ENCODE assay signal across 22 cellular contexts in the genomic region with DNA sequence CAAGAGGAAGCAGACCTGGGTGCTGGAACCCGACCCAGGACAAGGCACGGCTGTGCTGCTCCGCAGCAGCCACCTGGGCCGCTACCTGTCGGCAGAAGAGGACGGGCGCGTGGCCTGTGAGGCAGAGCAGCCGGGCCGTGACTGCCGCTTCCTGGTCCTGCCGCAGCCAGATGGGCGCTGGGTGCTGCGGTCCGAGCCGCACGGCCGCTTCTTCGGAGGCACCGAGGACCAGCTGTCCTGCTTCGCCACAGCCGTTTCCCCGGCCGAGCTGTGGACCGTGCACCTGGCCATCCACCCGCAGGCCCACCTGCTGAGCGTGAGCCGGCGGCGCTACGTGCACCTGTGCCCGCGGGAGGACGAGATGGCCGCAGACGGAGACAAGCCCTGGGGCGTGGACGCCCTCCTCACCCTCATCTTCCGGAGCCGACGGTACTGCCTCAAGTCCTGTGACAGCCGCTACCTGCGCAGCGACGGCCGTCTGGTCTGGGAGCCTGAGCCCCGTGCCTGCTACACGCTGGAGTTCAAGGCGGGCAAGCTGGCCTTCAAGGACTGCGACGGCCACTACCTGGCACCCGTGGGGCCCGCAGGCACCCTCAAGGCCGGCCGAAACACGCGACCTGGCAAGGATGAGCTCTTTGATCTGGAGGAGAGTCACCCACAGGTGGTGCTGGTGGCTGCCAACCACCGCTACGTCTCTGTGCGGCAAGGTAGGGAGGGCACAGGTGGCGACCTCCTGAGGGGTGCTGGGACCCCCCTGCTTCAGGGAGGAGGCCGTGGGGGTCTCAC. TPM values are rescaled to one million over a fixed set of nuclear protein-coding genes. Genes with fewer than 3 reads are reported as not detected.
A peak's percentile ranks its signal among the peaks of the same experiment; 100 is the strongest.
DNase-seq lines count a peak whose midpoint lies in the region; ATAC-seq and TF ChIP-seq lines count a peak whose summit lies in the region.
"Had no signal": no experiment of that assay in that cellular context is flagged by ENCODE, and none has a peak within 500 bp of the region (broad histone marks: within the 10 kb centered on the region; RNA-seq: fewer than 3 reads in every experiment).

No MANE protein-coding gene starts in this region.

- no peak overlapping the region for H3K4me3 ChIP-seq in mucosa of descending colon
- H3K4me3 ChIP-seq: BLaER1, GM23248, PC-9, vagina had no signal

- intact Hi-C loops in mucosa of descending colon (cut with DNase I, micrococcal nuclease), result no loop called here

- no peak for TF ChIP-seq CTCF in mucosa of descending colon (IDR thresholded peaks at IDR 0.05)

- H3K4me1 ChIP-seq in mucosa of descending colon (ENCODE audit: low read depth), result peaks cover 14% of the 10 kb centered on the region

- H3K36me3 ChIP-seq in mucosa of descending colon (ENCODE audit: low read depth), result no peaks in the 10 kb centered on the region
- H3K36me3 ChIP-seq: BLaER1, vagina had no signal

- DNase-seq in NCI-H524 (lab: John Stamatoyannopoulos, UW) (peak; percentile 47 to 76), NCI-H524 treated with DMSO at 0.1 percent for 48 hours (lab: John Stamatoyannopoulos, UW) (no peak), HT-29 (ENCODE audit: low spot score) (peak; percentile 44), SHP77 treated with DMSO at 0.1 percent for 48 hours (lab: John Stamatoyannopoulos, UW) (peak; percentile 45), mucosa of descending colon (no peak), DMS79 (lab: John Stamatoyannopoulos, UW) (no peak), NCI-H1930 (lab: John Stamatoyannopoulos, UW) (no peak)
- DNase-seq in activated CD4-positive, alpha-beta T cell treated with anti-CD3 and anti-CD28 coated beads for 48 hours, result no peak
- DNase-seq: activated CD4-positive, alpha-beta memory T cell treated with anti-CD3 and anti-CD28 coated beads, Interleukin-2, amount 10 ng/mL, durations not matched to agents 7 days and 5 days; activated CD4-positive, CD25-positive, alpha-beta regulatory T cell; activated naive CD4-positive, alpha-beta T cell treated with Interleukin-2 at 50 U/mL for 16 hours; activated T-cell treated with anti-CD3 and anti-CD28 coated beads, Interleukin-2, amount 50 U/mL, for 24 hours; effector CD8-positive, alpha-beta T cell; GF-D8; GM23248; hippocampal formation; KBM-7; mammary epithelial cell; NCI-H2029 had no signal

- no peaks in the 10 kb centered on the region for H3K9me3 ChIP-seq in mucosa of descending colon
- H3K9me3 ChIP-seq: vagina had no signal

- ATAC-seq in mucosa of descending colon, result peak; percentile 66

RNA-seq across cellular contexts. Expression of a gene that starts 0.7 kb away (rescaled TPM):
- total RNA-seq in HT-29 (2014; rRNA removed; shearing (Covaris generic)), result 4.3 and 4.7 TPM in 2 replicates
- total RNA-seq in mucosa of descending colon, result 1 to 10 TPM; 1.6 to 4.0 (median 2.5) TPM

RNA-seq across cellular contexts. Expression of a gene that starts 16.2 kb away (rescaled TPM):
- 3,401 and 4,670 TPM in 2 replicates for total RNA-seq in HT-29 (2014; rRNA removed; shearing (Covaris generic))
- total RNA-seq in mucosa of descending colon, result 1,000 to 10,000 TPM; 1,922 to 4,060 (median 3,184) TPM

RNA-seq across cellular contexts. Expression of a gene that starts 23.3 kb away (rescaled TPM):
- 67.5 and 70.9 TPM in 2 replicates for total RNA-seq in HT-29 (2014; rRNA removed; shearing (Covaris generic))
- total RNA-seq in mucosa of descending colon, result 10 to 100 TPM; 23.2 to 28.9 (median 25.0) TPM

Comparison
In these comparisons a context has a peak if more than half of its experiments do, and no peak if none do; other contexts are left out.
1. DNase-seq: peak in NCI-H524 (2 of 2), HT-29 (single experiment) and SHP77 treated with DMSO at 0.1 percent for 48 hours (single experiment); none in NCI-H524 treated with DMSO at 0.1 percent for 48 hours (single experiment), mucosa of descending colon (0 of 3), DMS79 (single experiment), activated CD4-positive, alpha-beta T cell treated with anti-CD3 and anti-CD28 coated beads for 48 hours (single experiment) and NCI-H1930 (0 of 2).